8 cellular contexts compared by ENCODE assay signal in genomic region chr4:109702950-109703663, GRCh38. TPM values are rescaled to one million over a fixed set of nuclear protein-coding genes. Genes with fewer than 3 reads are reported as not detected.
DNase-seq lines count a peak whose midpoint lies in the region; ATAC-seq and TF ChIP-seq lines count a peak whose summit lies in the region.

CASP6 (minus strand) TSS chr4:109703445; CDS start chr4:109703395, 50 bp downstream.

- intact Hi-C loops in testis (cut with DNase I; ENCODE audit: low total_unique reads), result no loop called here

- H3K4me3 ChIP-seq in GM06990 (replicated peaks; ENCODE audit: low read depth, low read length) (peak within 1 kb of the TSS; percentile 89), MM.1S (ENCODE audit: low read length) (peak within 1 kb of the TSS; percentile 86), testis (peak within 1 kb of the TSS; percentile 59 to 74)

- H3F3A ChIP-seq in MM.1S (ENCODE audit: insufficient read depth, low read length), result peaks cover 15% of the 10 kb centered on the region

- H3K36me3 Mint-ChIP-seq in activated naive CD4-positive, alpha-beta T cell treated with anti-CD3 and anti-CD28 coated beads, Interleukin-2, amount 50 U/mL, for 72 hours, result peaks cover 6 to 12% of the 10 kb centered on the region in 2 donors

- H3K36me3 ChIP-seq in GM06990 (ENCODE audit: control insufficient read depth, insufficient read depth, low read length) (no peaks in the 10 kb centered on the region; the same call in 1 of the 2 replicates), MM.1S (replicated peaks; ENCODE audit: insufficient read depth, low read length) (no peaks in the 10 kb centered on the region), testis (ENCODE audit: low read depth, missing control alignments) (no peaks in the 10 kb centered on the region)

- peak within 1 kb of the TSS; percentile 94 for H2AFZ ChIP-seq in MM.1S (ENCODE audit: low read length)

- H3K9me2 ChIP-seq in MM.1S (replicated peaks; ENCODE audit: insufficient read depth, low read length), result no peaks in the 10 kb centered on the region

- TF ChIP-seq CTCF in GM06990 (IDR thresholded peaks at IDR 0.05; ENCODE audit: insufficient read depth, low read length, poor library complexity, severe bottlenecking) (peak; percentile 82), MM.1S (IDR thresholded peaks at IDR 0.05; ENCODE audit: low read length) (peak; percentile 59), omental fat pad (IDR thresholded peaks at IDR 0.05) (peak in 2 of 3 donors; percentile 2 to 28), testis (IDR thresholded peaks at IDR 0.05) (peak; percentile 31 to 51 (median 49))

- no peaks in the 10 kb centered on the region for H4K20me1 ChIP-seq in MM.1S (ENCODE audit: insufficient read depth, low read length)

- H3K9me3 ChIP-seq in MM.1S (replicated peaks; ENCODE audit: insufficient read depth, low read length) (no peaks in the 10 kb centered on the region), testis (no peaks in the 10 kb centered on the region)

- peak within 1 kb of the TSS; percentile 75; the same call in 1 of the 2 replicates for H3K4me2 ChIP-seq in MM.1S (ENCODE audit: low read depth, low read length)

- peak within 1 kb of the TSS; percentile 85 to 95 for H3K27ac Mint-ChIP-seq in activated naive CD4-positive, alpha-beta T cell treated with anti-CD3 and anti-CD28 coated beads, Interleukin-2, amount 50 U/mL, for 72 hours

- H3K9ac ChIP-seq in MM.1S (ENCODE audit: low read length), result peak within 1 kb of the TSS; percentile 51; the same call in 1 of the 2 replicates

- ATAC-seq in activated naive CD4-positive, alpha-beta T cell treated with anti-CD3 and anti-CD28 coated beads, Interleukin-2, amount 50 U/mL, for 72 hours, result peak; percentile 77 to 79
- peak; percentile 97 for ATAC-seq in omental fat pad (ENCODE audit: low FRiP score)

- peaks cover 19% of the 10 kb centered on the region for H3K79me2 ChIP-seq in MM.1S (ENCODE audit: low read length)

- 0% methylated on average over 37 to 64 of the region's 72 CpGs for WGBS in testis, 2 donors

- no peaks in the 10 kb centered on the region for H3K27me3 ChIP-seq in GM06990 (replicated peaks; ENCODE audit: control insufficient read depth, insufficient read depth, low read length)
- H3K27me3 ChIP-seq in MM.1S (replicated peaks; ENCODE audit: insufficient read depth, low read length), result no peaks in the 10 kb centered on the region
- H3K27me3 ChIP-seq in testis, result no peaks in the 10 kb centered on the region

- H3K4me1 ChIP-seq in MM.1S (ENCODE audit: low read length) (peaks cover 6% of the 10 kb centered on the region; the same call in 1 of the 2 replicates), testis (peaks cover 12% of the 10 kb centered on the region)

- no peaks in the 10 kb centered on the region for H3K9me3 Mint-ChIP-seq in activated naive CD4-positive, alpha-beta T cell treated with anti-CD3 and anti-CD28 coated beads, Interleukin-2, amount 50 U/mL, for 72 hours

- H3K27ac ChIP-seq in MM.1S (ENCODE audit: low read length), result peak within 1 kb of the TSS; percentile 60; the same call in 1 of the 2 replicates
- peak within 1 kb of the TSS; percentile 48 to 87 for H3K27ac ChIP-seq in testis

- TF ChIP-seq POLR2A in testis (IDR thresholded peaks at IDR 0.05), result no peak

- peak; percentile 91 for DNase-seq in GM06990 (ENCODE audit: extremely low read depth, insufficient read length)
- DNase-seq in HCEC 1CT, result peak; percentile 63
- DNase-seq in MM.1S, result peak; percentile 84
- peak; percentile 65 for DNase-seq in SKM-1 (lab: John Stamatoyannopoulos, UW; ENCODE audit: unreplicated experiment)
- peak; percentile 77 to 80 for DNase-seq in activated naive CD4-positive, alpha-beta T cell treated with anti-CD3 and anti-CD28 coated beads, Interleukin-2, amount 50 U/mL, for 72 hours (ENCODE audit: low spot score in 2 of 2)
- no peak for DNase-seq in glomerular endothelial cell (ENCODE audit: extremely low read depth, low read depth, low spot score)
- DNase-seq in omental fat pad (ENCODE audit: low spot score), result peak; percentile 64
- peak; percentile 87 for DNase-seq in testis

RNA-seq across cellular contexts. Expression of gene CASP6, which starts in this region (rescaled TPM):
- 10 to 100 TPM; 23.7 to 33.3 TPM for total RNA-seq in activated naive CD4-positive, alpha-beta T cell treated with anti-CD3 and anti-CD28 coated beads, Interleukin-2, amount 50 U/mL, for 72 hours
- total RNA-seq in glomerular endothelial cell, result 33.0 and 37.6 TPM in 2 replicates
- 10 to 100 TPM in 3 of 4 donors, 1 to 10 TPM in 1; 9.4 to 24.8 (median 15.7) TPM for total RNA-seq in omental fat pad
- 1 to 10 TPM; 7.1 to 7.3 TPM for total RNA-seq in testis
- 3.6 TPM for polyA plus RNA-seq in testis (ENCODE audit: insufficient read depth, low read depth, low replicate concordance)

Comparison
In these comparisons a context has a peak if more than half of its experiments do, and no peak if none do; other contexts are left out.
1. CTCF ChIP-seq: peak in every context shown above with its lines; median percentile 82 in GM06990; 59 in MM.1S; 49 in testis; 15 in omental fat pad.